19 cellular contexts compared by ENCODE assay signal in the genomic region with DNA sequence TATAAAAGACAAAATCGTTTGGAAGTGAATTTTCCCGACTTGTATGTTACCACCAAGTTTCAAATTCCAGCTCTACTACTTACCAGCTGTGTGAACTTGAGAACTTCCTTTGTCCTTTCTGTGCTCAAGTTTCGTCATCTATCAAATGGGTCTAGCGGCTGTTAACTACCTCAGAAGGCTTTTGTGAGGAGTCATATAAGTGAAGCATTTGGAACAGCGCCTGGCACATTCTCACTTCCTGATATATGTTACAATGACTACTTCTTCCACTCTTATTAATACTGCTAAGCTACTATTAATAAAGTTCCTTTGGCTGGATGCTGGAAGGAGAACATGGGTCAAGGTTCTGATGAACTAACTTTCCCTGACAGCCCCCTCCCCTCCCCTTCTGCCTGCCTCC.
A peak's percentile ranks its signal among the peaks of the same experiment; 100 is the strongest.
DNase-seq lines count a peak whose midpoint lies in the region; ATAC-seq and TF ChIP-seq lines count a peak whose summit lies in the region.
"Had no signal": no experiment of that assay in that cellular context is flagged by ENCODE, and none has a peak within 500 bp of the region (broad histone marks: within the 10 kb centered on the region; RNA-seq: fewer than 3 reads in every experiment).

No MANE protein-coding gene starts in this region.

- WGBS in SK-N-SH (ENCODE audit: low lambda C conversion rate): 76% methylated on average over 5 of the region's 5 CpGs
- WGBS in adrenal gland, 4 donors: 41 to 48% (median 44%) methylated on average over 5 of the region's 5 CpGs
- WGBS in gastroesophageal sphincter (ENCODE audit: low coverage in 1 of 2), 2 donors: 32 to 34% methylated on average over 2 to 5 of the region's 5 CpGs
- 81 to 83% methylated on average over 5 of the region's 5 CpGs for WGBS in tibial nerve, 2 donors

- peaks cover 4% of the 10 kb centered on the region for H3F3A ChIP-seq in SK-N-SH (replicated peaks; ENCODE audit: insufficient read depth)

- H3K4me1 ChIP-seq in SK-N-SH (ENCODE audit: control insufficient read depth in 1 of 2, insufficient read depth in 2 of 2, low read depth in 1 of 2, low read length in 1 of 2) (peaks cover 20 to 21% of the 10 kb centered on the region in 2 experiments; a peak in 3 of 4 replicates), adrenal gland (replicated peaks in 1 of 2) (peaks cover 15 to 71% of the 10 kb centered on the region in 2 donors), gastroesophageal sphincter (peaks cover 22 to 100% (median 29%) of the 10 kb centered on the region in 3 donors), tibial nerve (no peaks in the 10 kb centered on the region)

- H3K79me2 ChIP-seq in SK-N-SH (ENCODE audit: insufficient read depth): no peaks in the 10 kb centered on the region

- no peak overlapping the region for H3K9ac ChIP-seq in SK-N-SH

- H4K20me1 ChIP-seq in SK-N-SH (ENCODE audit: insufficient read depth): no peaks in the 10 kb centered on the region; the same call in 1 of the 2 replicates

- intact Hi-C loops in adrenal gland (cut with DNase I): no loop called here

- peaks cover 0 to 9% of the 10 kb centered on the region in 2 experiments for H3K36me3 ChIP-seq in SK-N-SH (replicated peaks in 1 of 2; ENCODE audit: control insufficient read depth in 1 of 2, insufficient read depth in 2 of 2, low read length in 1 of 2)
- H3K36me3 ChIP-seq in adrenal gland (replicated peaks in 1 of 2): peaks cover 0 to 13% of the 10 kb centered on the region in 2 donors
- no peaks in the 10 kb centered on the region for H3K36me3 ChIP-seq in gastroesophageal sphincter
- H3K36me3 ChIP-seq in tibial nerve: no peaks in the 10 kb centered on the region

- TF ChIP-seq RAD21 in SK-N-SH (IDR thresholded peaks at IDR 0.05; ENCODE audit: low read length): no peak

- DNase-seq in SK-N-SH (no peak), adrenal gland (peak in 6 of 7 donors; percentile 40 to 75 (median 60)), NCI-H1930 (lab: John Stamatoyannopoulos, UW) (no peak), NCI-H526 (lab: John Stamatoyannopoulos, UW) (no peak), H4 (ENCODE audit: low spot score) (no peak), tibial nerve (ENCODE audit: low spot score in 2 of 2) (no peak)
- DNase-seq: 8988T; activated CD4-positive, CD25-positive, alpha-beta regulatory T cell; activated CD8-positive, alpha-beta memory T cell treated with anti-CD3 and anti-CD28 coated beads, Interleukin-2, amount 10 ng/mL, durations not matched to agents 7 days and 5 days; CD4-positive, alpha-beta memory T cell; DND-41; effector CD8-positive, alpha-beta T cell; Karpas-422; NCI-H187 treated with DMSO at 0.1 percent for 48 hours; NCI-H526 treated with DMSO at 0.1 percent for 48 hours; T-helper 1 cell had no signal

- TF ChIP-seq POLR2A in adrenal gland (IDR thresholded peaks at IDR 0.05) (no peak), gastroesophageal sphincter (IDR thresholded peaks at IDR 0.05) (no peak), tibial nerve (IDR thresholded peaks at IDR 0.05) (no peak)

- TF ChIP-seq EP300 in SK-N-SH (IDR thresholded peaks at IDR 0.05; ENCODE audit: borderline replicate concordance in 1 of 2, low read depth in 1 of 2, low read length in 1 of 2): no peak
- no peak for TF ChIP-seq EP300 in gastroesophageal sphincter (IDR thresholded peaks at IDR 0.05)
- TF ChIP-seq EP300 in tibial nerve (IDR thresholded peaks at IDR 0.05): no peak

- no peaks in the 10 kb centered on the region for H3K9me3 ChIP-seq in SK-N-SH
- H3K9me3 ChIP-seq in adrenal gland (replicated peaks in 1 of 3): no peaks in the 10 kb centered on the region
- no peaks in the 10 kb centered on the region for H3K9me3 ChIP-seq in gastroesophageal sphincter
- H3K9me3 ChIP-seq in tibial nerve: no peaks in the 10 kb centered on the region

- no peak overlapping the region for H2AFZ ChIP-seq in SK-N-SH (ENCODE audit: low read depth)

- ATAC-seq in SK-N-SH treated with all-trans-retinoic acid at 6 μM for 48 hours (no peak; the same call in 2 of the 3 replicates), gastroesophageal sphincter (peak; percentile 44)
- ATAC-seq: activated CD8-positive, alpha-beta memory T cell treated with anti-CD3 and anti-CD28 coated beads, Interleukin-2, amount 10 ng/mL, durations not matched to agents 7 days and 5 days; stimulated activated effector memory CD8-positive, alpha-beta T cell treated with anti-CD3 and anti-CD28 coated beads, Interleukin-12 subunit alpha, Interleukin-12 subunit beta, amount 100 ng/mL, for 72 hours had no signal

- H3K27ac ChIP-seq in SK-N-SH (ENCODE audit: low read depth in 2 of 2, low read length in 1 of 2) (no peak overlapping the region), adrenal gland (peak overlapping the region in 3 of 5 donors; percentile 39 to 56 (median 55)), gastroesophageal sphincter (peak overlapping the region; percentile 13 to 54 (median 40)), tibial nerve (no peak overlapping the region)

- H3K9me2 ChIP-seq in SK-N-SH: no peaks in the 10 kb centered on the region

- no peak overlapping the region for H3K4me2 ChIP-seq in SK-N-SH

- POLR2A ChIA-PET in SK-N-SH (lab: Yijun Ruan, JAX): no interaction called here

- H3K4me3 ChIP-seq in SK-N-SH (ENCODE audit: low read depth in 2 of 2, low read length in 1 of 2) (no peak overlapping the region), adrenal gland (no peak overlapping the region), gastroesophageal sphincter (no peak overlapping the region), tibial nerve (no peak overlapping the region)

- H3K27me3 ChIP-seq in SK-N-SH (ENCODE audit: insufficient read depth) (no peaks in the 10 kb centered on the region), adrenal gland (no peaks in the 10 kb centered on the region), gastroesophageal sphincter (no peaks in the 10 kb centered on the region), tibial nerve (no peaks in the 10 kb centered on the region)

- TF ChIP-seq CTCF in SK-N-SH (IDR thresholded peaks at IDR 0.05) (no peak), adrenal gland (IDR thresholded peaks at IDR 0.05) (no peak), gastroesophageal sphincter (IDR thresholded peaks at IDR 0.05) (no peak), tibial nerve (IDR thresholded peaks at IDR 0.05) (no peak)

- CTCF ChIA-PET in SK-N-SH (lab: Yijun Ruan, JAX): interaction anchor here (1.3 kb wide), 1 partner anchor 676 kb away, joined by 3 read pairs; no protein-coding TSS in a partner anchor

TF ChIP-seq in SK-N-SH, 30 proteins besides CTCF, POLR2A, EP300 and RAD21:
- no peak for TF ChIP-seq RXRA (IDR thresholded peaks at IDR 0.05; ENCODE audit: borderline replicate concordance, low read depth)
- TF ChIP-seq, protein P1, sequence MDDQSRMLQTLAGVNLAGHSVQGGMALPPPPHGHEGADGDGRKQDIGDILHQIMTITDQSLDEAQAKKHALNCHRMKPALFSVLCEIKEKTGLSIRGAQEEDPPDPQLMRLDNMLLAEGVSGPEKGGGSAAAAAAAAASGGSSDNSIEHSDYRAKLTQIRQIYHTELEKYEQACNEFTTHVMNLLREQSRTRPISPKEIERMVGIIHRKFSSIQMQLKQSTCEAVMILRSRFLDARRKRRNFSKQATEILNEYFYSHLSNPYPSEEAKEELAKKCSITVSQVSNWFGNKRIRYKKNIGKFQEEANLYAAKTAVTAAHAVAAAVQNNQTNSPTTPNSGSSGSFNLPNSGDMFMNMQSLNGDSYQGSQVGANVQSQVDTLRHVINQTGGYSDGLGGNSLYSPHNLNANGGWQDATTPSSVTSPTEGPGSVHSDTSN (IDR thresholded peaks at IDR 0.05): peak; percentile 30; the same call in 1 of the 2 replicates
- TF ChIP-seq FOSL2 (IDR thresholded peaks at IDR 0.05; ENCODE audit: borderline replicate concordance, low read depth): 0 out of 2 replicates have a peak, but pooled peaks have one; percentile 7

TF ChIP-seq in SK-N-SH treated with all-trans-retinoic acid at 6 μM for 48 hours, 23 proteins besides CTCF, POLR2A, EP300 and RAD21:
- TF ChIP-seq OSR1 (CRISPR knock-in tag; IDR thresholded peaks at IDR 0.05) (no peak), ZC3H10 (CRISPR knock-in tag; IDR thresholded peaks at IDR 0.05) (no peak), SNAI2 (CRISPR knock-in tag; IDR thresholded peaks at IDR 0.05) (no peak), ISL1 (CRISPR knock-in tag; IDR thresholded peaks at IDR 0.05) (no peak)
- TF ChIP-seq, protein P2, sequence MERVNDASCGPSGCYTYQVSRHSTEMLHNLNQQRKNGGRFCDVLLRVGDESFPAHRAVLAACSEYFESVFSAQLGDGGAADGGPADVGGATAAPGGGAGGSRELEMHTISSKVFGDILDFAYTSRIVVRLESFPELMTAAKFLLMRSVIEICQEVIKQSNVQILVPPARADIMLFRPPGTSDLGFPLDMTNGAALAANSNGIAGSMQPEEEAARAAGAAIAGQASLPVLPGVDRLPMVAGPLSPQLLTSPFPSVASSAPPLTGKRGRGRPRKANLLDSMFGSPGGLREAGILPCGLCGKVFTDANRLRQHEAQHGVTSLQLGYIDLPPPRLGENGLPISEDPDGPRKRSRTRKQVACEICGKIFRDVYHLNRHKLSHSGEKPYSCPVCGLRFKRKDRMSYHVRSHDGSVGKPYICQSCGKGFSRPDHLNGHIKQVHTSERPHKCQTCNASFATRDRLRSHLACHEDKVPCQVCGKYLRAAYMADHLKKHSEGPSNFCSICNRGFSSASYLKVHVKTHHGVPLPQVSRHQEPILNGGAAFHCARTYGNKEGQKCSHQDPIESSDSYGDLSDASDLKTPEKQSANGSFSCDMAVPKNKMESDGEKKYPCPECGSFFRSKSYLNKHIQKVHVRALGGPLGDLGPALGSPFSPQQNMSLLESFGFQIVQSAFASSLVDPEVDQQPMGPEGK (CRISPR knock-in tag; IDR thresholded peaks at IDR 0.05; ENCODE audit: borderline replicate concordance): no peak

Comparison
In these comparisons a context has a peak if more than half of its experiments do, and no peak if none do; other contexts are left out.
1. DNase-seq: peak in adrenal gland (6 of 7); none in SK-N-SH (single experiment), NCI-H1930 (0 of 2), NCI-H526 (0 of 2), H4 (single experiment) and tibial nerve (0 of 2).
2. H3K27ac ChIP-seq: peak in adrenal gland (3 of 5) and gastroesophageal sphincter (4 of 4); none in SK-N-SH (0 of 2) and tibial nerve (0 of 4).